8 cellular contexts compared by ENCODE assay signal in the genomic region with DNA sequence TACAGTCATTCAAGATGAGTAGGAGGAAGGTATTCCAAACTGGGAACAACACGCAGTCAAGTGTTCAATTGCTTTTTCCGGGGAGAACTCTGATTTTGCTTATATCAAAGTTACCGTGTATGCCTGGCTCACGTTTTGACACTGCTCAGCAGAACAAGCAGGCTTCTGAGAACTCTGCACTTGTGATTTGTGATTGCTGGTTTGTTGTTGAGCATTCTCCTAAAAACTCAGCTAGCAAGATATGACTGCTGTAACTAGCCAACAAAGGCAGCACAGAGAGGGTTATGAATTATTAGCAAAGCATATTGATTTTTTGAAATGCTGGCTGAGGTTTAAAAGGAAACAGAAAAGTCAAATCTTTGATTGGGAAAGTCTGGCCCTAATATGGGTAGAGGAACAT.
"Had no signal": no experiment of that assay in that cellular context is flagged by ENCODE, and none has a peak within 500 bp of the region (broad histone marks: within the 10 kb centered on the region; RNA-seq: fewer than 3 reads in every experiment).

No MANE protein-coding gene starts in this region.

- H3K9ac ChIP-seq: GM23248 had no signal

- H3K4me1 ChIP-seq: HAP-1 had no signal

- FAIRE-seq: HTR-8/SVneo had no signal

- DNase-seq: GM23248, GOT3, H7, HFFc6, KBM-7 had no signal

- H3K27ac ChIP-seq: GM23248 had no signal

- ATAC-seq: HCT116 had no signal

- H3K9me3 ChIP-seq: HAP-1 had no signal

- H2AFZ ChIP-seq: GM23248 had no signal

- H3K36me3 ChIP-seq: HAP-1 had no signal

- H3K4me3 ChIP-seq: GM23248, HAP-1 had no signal
